Comparison of ENCODE assay signal across 8 cellular contexts in the genomic region with DNA sequence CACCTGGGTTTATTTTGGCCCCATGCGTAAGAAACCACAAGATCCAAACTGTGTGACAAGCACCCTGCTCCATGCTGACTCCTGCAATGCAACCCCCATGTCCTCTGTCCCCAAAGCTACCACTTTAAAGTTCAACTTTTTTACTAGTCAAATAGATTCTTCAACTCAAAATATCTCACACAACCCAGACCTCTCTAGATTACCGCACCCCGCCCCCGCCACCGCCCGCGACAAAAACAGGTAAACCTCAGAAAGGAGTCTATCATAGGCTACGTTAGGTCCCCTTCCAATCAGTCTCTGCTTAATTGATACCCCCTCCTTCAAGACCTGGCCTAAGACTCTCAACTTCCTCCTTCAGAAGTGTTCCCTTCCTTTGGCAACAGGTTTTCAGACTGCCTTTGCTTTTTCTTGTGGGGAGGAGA. TPM values are rescaled to one million over a fixed set of nuclear protein-coding genes. Genes with fewer than 3 reads are reported as not detected.
DNase-seq lines count a peak whose midpoint lies in the region; ATAC-seq and TF ChIP-seq lines count a peak whose summit lies in the region.

No MANE protein-coding gene starts in this region.

- WGBS in H9 (ENCODE audit: extremely low coverage, insufficient read length, low lambda C conversion rate), result no CpG with 5 or more reads among the region's 8 CpGs

- H3K27me3 Mint-ChIP-seq in H9 (ENCODE audit: low read depth) (peaks cover 4% of the 10 kb centered on the region; the same call in 1 of the 2 replicates), naive B cell (no peaks in the 10 kb centered on the region)
- H3K27me3 Mint-ChIP-seq in dendritic cell treated with granulocyte-macrophage colony-stimulating factor and Interleukin-4, amounts not matched to agents 40 ng/mL and 50 ng/mL, for 4 days, result no peaks in the 10 kb centered on the region

- H2BK20ac ChIP-seq in H9 (ENCODE audit: low read depth, low read length, poor library complexity, severe bottlenecking), result no peak overlapping the region

- H3K23me2 ChIP-seq in H9 (ENCODE audit: insufficient read length, low read depth, low read length, poor library complexity, severe bottlenecking), result peaks cover 23% of the 10 kb centered on the region

- H3K9me3 ChIP-seq in H9 (ENCODE audit: control insufficient read depth, low read depth, low read length) (no peaks in the 10 kb centered on the region), vagina (no peaks in the 10 kb centered on the region)

- peak overlapping the region; percentile 95 to 99 for H3K4me3 Mint-ChIP-seq in H9
- peak overlapping the region; percentile 99 for H3K4me3 Mint-ChIP-seq in dendritic cell treated with granulocyte-macrophage colony-stimulating factor and Interleukin-4, amounts not matched to agents 40 ng/mL and 50 ng/mL, for 4 days
- H3K4me3 Mint-ChIP-seq in naive B cell, result peak overlapping the region; percentile 91 to 100 (median 99)

- no peak overlapping the region for H3K23ac ChIP-seq in H9 (ENCODE audit: insufficient read length, low read depth, low read length)

- H2BK15ac ChIP-seq in H9 (ENCODE audit: low read depth, low read length), result no peak overlapping the region

- no peak for ATAC-seq in naive B cell (ENCODE audit: low read depth in 2 of 2)
- ATAC-seq in GM21717 (IDR thresholded peaks at IDR 0.05; ENCODE audit: unreplicated experiment), result no peak
- no peak for ATAC-seq in HG03175 (IDR thresholded peaks at IDR 0.05; ENCODE audit: unreplicated experiment)

- H3K4me3 ChIP-seq in vagina, result peak overlapping the region; percentile 84 to 95

- no peak overlapping the region for H3K14ac ChIP-seq in H9 (ENCODE audit: insufficient read depth, low read length)

- DNase-seq in H9 (no peak), naive B cell (no peak), vagina (ENCODE audit: extremely low spot score in 2 of 2) (peak in 1 of 2 donors; percentile 87), NCI-H1417 (lab: John Stamatoyannopoulos, UW) (no peak)
- peak; percentile 37 for DNase-seq in activated CD4-positive, alpha-beta T cell treated with anti-CD3 and anti-CD28 coated beads for 1 hour

- no peak overlapping the region for H4K5ac ChIP-seq in H9 (ENCODE audit: insufficient read length, low read depth, low read length)

- H2AFZ ChIP-seq in H9 (ENCODE audit: low read length), result no peak overlapping the region

- H2BK120ac ChIP-seq in H9 (ENCODE audit: low read depth, low read length, poor library complexity, severe bottlenecking), result no peak overlapping the region

- H3K36me3 ChIP-seq in vagina, result peaks cover 0 to 45% of the 10 kb centered on the region in 2 donors

- H3T11ph ChIP-seq in H9 (ENCODE audit: low read length), result no peak overlapping the region

- H3K27ac ChIP-seq in H9 (ENCODE audit: insufficient read length, low read depth, low read length) (no peak overlapping the region), vagina (peak overlapping the region; percentile 99)

- peaks cover 36 to 50% of the 10 kb centered on the region in 2 experiments for H3K4me1 Mint-ChIP-seq in H9
- peaks cover 51% of the 10 kb centered on the region for H3K4me1 Mint-ChIP-seq in dendritic cell treated with granulocyte-macrophage colony-stimulating factor and Interleukin-4, amounts not matched to agents 40 ng/mL and 50 ng/mL, for 4 days (ENCODE audit: low read depth)
- H3K4me1 Mint-ChIP-seq in naive B cell, result peaks cover 51 to 61% (median 55%) of the 10 kb centered on the region in 3 donors

- no peak overlapping the region for H2BK5ac ChIP-seq in H9 (ENCODE audit: insufficient read length, low read length)

- H3K4me1 ChIP-seq in H9 (ENCODE audit: insufficient read depth, low read length) (0 out of 2 replicates have a peak, but pooled peaks cover 2% of the 10 kb centered on the region), vagina (peaks cover 38% of the 10 kb centered on the region)

- H3K56ac ChIP-seq in H9 (ENCODE audit: insufficient read length, low read depth, low read length), result no peak overlapping the region

- H3K18ac ChIP-seq in H9 (ENCODE audit: insufficient read length, low read depth, low read length), result no peak overlapping the region

- H3K27me3 ChIP-seq in H9 (ENCODE audit: insufficient read depth, low read length) (no peaks in the 10 kb centered on the region), vagina (no peaks in the 10 kb centered on the region)

- H2AK5ac ChIP-seq in H9 (ENCODE audit: insufficient read length, low read length), result no peak overlapping the region

- intact Hi-C loops in dendritic cell treated with granulocyte-macrophage colony-stimulating factor and Interleukin-4, amounts not matched to agents 40 ng/mL and 50 ng/mL, for 4 days (cut with micrococcal nuclease), result loop anchor here (5.0 kb wide), 1 partner anchor 393 kb away; no protein-coding TSS in a partner anchor
- intact Hi-C loops in vagina (cut with DNase I), result loop anchor here (2.0 to 5.0 kb wide), 5 partner anchors 108 to 848 kb away; no protein-coding TSS in a partner anchor

- no peak for TF ChIP-seq CTCF in H9 (conservative IDR thresholded peaks at IDR 0.05)
- TF ChIP-seq CTCF in vagina (IDR thresholded peaks at IDR 0.05), result no peak

- H3K36me3 Mint-ChIP-seq in H9 (ENCODE audit: insufficient read depth in 1 of 3, low read depth in 3 of 3), result peaks cover 49 to 62% (median 51%) of the 10 kb centered on the region in 3 experiments
- H3K36me3 Mint-ChIP-seq in dendritic cell treated with granulocyte-macrophage colony-stimulating factor and Interleukin-4, amounts not matched to agents 40 ng/mL and 50 ng/mL, for 4 days (ENCODE audit: low read depth), result peaks cover 97% of the 10 kb centered on the region
- peaks cover 34 to 37% of the 10 kb centered on the region in 2 donors for H3K36me3 Mint-ChIP-seq in naive B cell

- H3K4ac ChIP-seq in H9 (ENCODE audit: low read depth, low read length), result no peak overlapping the region

- no peaks in the 10 kb centered on the region for H3K79me1 ChIP-seq in H9 (ENCODE audit: insufficient read depth, low read depth, low read length, poor library complexity, severe bottlenecking)

- H4K8ac ChIP-seq in H9 (replicated peaks; ENCODE audit: insufficient read length, low read depth, low read length), result no peak overlapping the region

- TF ChIP-seq POLR2A in vagina (IDR thresholded peaks at IDR 0.05), result no peak

- peaks cover 33% of the 10 kb centered on the region; the same call in 1 of the 2 replicates for H3K79me2 ChIP-seq in H9 (ENCODE audit: insufficient read depth, low read length)

- H3K9ac ChIP-seq in H9 (ENCODE audit: extremely low read depth, insufficient read length, low read length), result peak overlapping the region; percentile 86

- H4K91ac ChIP-seq in H9 (ENCODE audit: insufficient read length, low read depth, low read length), result no peak overlapping the region

- H4K20me1 ChIP-seq in H9 (ENCODE audit: control insufficient read depth, insufficient read depth, insufficient read length), result no peaks in the 10 kb centered on the region

- no peak overlapping the region for H2BK12ac ChIP-seq in H9 (ENCODE audit: insufficient read length, low read depth, low read length)

- H3K27ac Mint-ChIP-seq in H9, result peak overlapping the region in 2 of 3 experiments; percentile 83 to 100; a peak in 5 of 7 replicates
- peak overlapping the region; percentile 100 for H3K27ac Mint-ChIP-seq in dendritic cell treated with granulocyte-macrophage colony-stimulating factor and Interleukin-4, amounts not matched to agents 40 ng/mL and 50 ng/mL, for 4 days
- peak overlapping the region; percentile 80 to 100 (median 96) for H3K27ac Mint-ChIP-seq in naive B cell

- H3K4me2 ChIP-seq in H9 (ENCODE audit: insufficient read depth, insufficient read length, low read length), result peak overlapping the region; percentile 73

- peaks cover 9 to 13% of the 10 kb centered on the region in 2 experiments; a peak in 4 of 5 replicates for H3K9me3 Mint-ChIP-seq in H9
- H3K9me3 Mint-ChIP-seq in dendritic cell treated with granulocyte-macrophage colony-stimulating factor and Interleukin-4, amounts not matched to agents 40 ng/mL and 50 ng/mL, for 4 days, result no peaks in the 10 kb centered on the region
- peaks cover 0 to 3% (median 0%) of the 10 kb centered on the region in 7 donors for H3K9me3 Mint-ChIP-seq in naive B cell

RNA-seq across cellular contexts. Expression of gene ZFP36L1, which starts 2.2 kb away (rescaled TPM):
- 95.0 and 109 TPM in 2 replicates for total RNA-seq in H9 (2021)
- polyA plus RNA-seq in naive B cell (ENCODE audit: low read depth in 6 of 6), result 100 to 1,000 TPM in 5 of 6 donors, 10 to 100 TPM in 1; 99.2 to 447 (median 302) TPM
- 1,405 TPM for total RNA-seq in vagina

Comparison
In these comparisons a context has a peak if more than half of its experiments do, and no peak if none do; other contexts are left out.
1. RNA of gene ZFP36L1, which starts 2.2 kb away (total RNA-seq): 1,405 TPM in vagina (single experiment); 95.0 to 109 TPM in H9; every median in the first group is over 10 times any median in the second.
2. Peak in every context shown above with its lines, with median percentiles within 50 percentile points of each other: H3K27ac Mint-ChIP-seq and H3K4me3 Mint-ChIP-seq.